Comparison of ENCODE assay signal across 12 cellular contexts in genomic region chr14:85587152-85587697, GRCh38. TPM values are rescaled to one million over a fixed set of nuclear protein-coding genes. Genes with fewer than 3 reads are reported as not detected.
A peak's percentile ranks its signal among the peaks of the same experiment; 100 is the strongest.
DNase-seq lines count a peak whose midpoint lies in the region; ATAC-seq, FAIRE-seq and TF ChIP-seq lines count a peak whose summit lies in the region.
"Had no signal": no experiment of that assay in that cellular context is flagged by ENCODE, and none has a peak within 500 bp of the region (broad histone marks: within the 10 kb centered on the region; RNA-seq: fewer than 3 reads in every experiment).

No MANE protein-coding gene starts in this region.

- no peak for TF ChIP-seq RAD21 in A549 (conservative IDR thresholded peaks at IDR 0.05 in 1 of 2, IDR thresholded peaks at IDR 0.05 in 1 of 2)
- TF ChIP-seq RAD21 in Ishikawa (IDR thresholded peaks at IDR 0.05; ENCODE audit: low read depth) = no peak

- H3K36me3 ChIP-seq in keratinocyte (ENCODE audit: control insufficient read depth in 2 of 2, extremely low read depth in 1 of 2, insufficient read depth in 2 of 2, low read length in 2 of 2) = peaks cover 3 to 10% of the 10 kb centered on the region in 2 experiments
- H3K36me3 ChIP-seq: right lobe of liver had no signal

- H3K79me2 ChIP-seq in keratinocyte (ENCODE audit: control insufficient read depth, insufficient read depth, low read length) = peaks cover 15% of the 10 kb centered on the region

- 74% methylated on average over 6 of the region's 6 CpGs for WGBS in A549 (ENCODE audit: missing lambda C conversion rate)

- no peak for TF ChIP-seq EP300 in A549 (IDR thresholded peaks at IDR 0.05)
- TF ChIP-seq EP300 in Ishikawa (IDR thresholded peaks at IDR 0.05; ENCODE audit: borderline replicate concordance) = no peak; the same call in 1 of the 2 replicates

- no peaks in the 10 kb centered on the region for H4K20me1 ChIP-seq in keratinocyte (ENCODE audit: control insufficient read depth, extremely low read depth, insufficient read depth, low read length)

- H3K4me3 ChIP-seq in A549 = no peak overlapping the region
- H3K4me3 ChIP-seq in keratinocyte (ENCODE audit: control insufficient read depth in 2 of 3, extremely low read depth in 1 of 3, insufficient read depth in 2 of 3, low read depth in 1 of 3, low read length in 3 of 3) = no peak overlapping the region
- H3K4me3 ChIP-seq: right lobe of liver had no signal

- peaks cover 4% of the 10 kb centered on the region in 2 donors for H3K4me1 Mint-ChIP-seq in natural killer cell treated with Interleukin-12 subunit alpha and Interleukin-12 subunit beta and Interleukin-15 and Interleukin-18, amount 100 ng/mL, for 72 hours (ENCODE audit: low read depth in 2 of 2)
- H3K4me1 Mint-ChIP-seq: activated B cell treated with CpG ODN at 0.5 μM for 24 hours; CD4-positive, CD25-positive, alpha-beta regulatory T cell had no signal

- TF ChIP-seq CTCF in A549 (IDR thresholded peaks at IDR 0.05) = no peak
- TF ChIP-seq CTCF in keratinocyte (optimal IDR thresholded peaks at IDR 0.05 in 1 of 3, IDR thresholded peaks at IDR 0.05 in 1 of 3, conservative IDR thresholded peaks at IDR 0.05 in 1 of 3; ENCODE audit: extremely low read depth in 1 of 3, insufficient read depth in 2 of 3, low read length in 3 of 3) = no peak

- FAIRE-seq in A549 (lab: Jason Lieb, UNC) (no peak), keratinocyte (lab: Jason Lieb, UNC) (peak; percentile 49)

- POLR2A ChIA-PET in A549 (lab: Yijun Ruan, JAX) = interaction anchor here (0.8 kb wide), 1 partner anchor 14 kb away, joined by 5 read pairs; no protein-coding TSS in a partner anchor

- no peaks in the 10 kb centered on the region for H3K27me3 ChIP-seq in keratinocyte (ENCODE audit: control insufficient read depth, extremely low read depth, insufficient read depth, low read length)
- H3K27me3 ChIP-seq: right lobe of liver had no signal

- no peaks in the 10 kb centered on the region for H3K9me3 Mint-ChIP-seq in natural killer cell treated with Interleukin-12 subunit alpha and Interleukin-12 subunit beta and Interleukin-15 and Interleukin-18, amount 100 ng/mL, for 72 hours

- no peak overlapping the region for H3K9ac ChIP-seq in keratinocyte (ENCODE audit: control insufficient read depth, extremely low read depth, insufficient read depth, low read length)

- H3K4me1 ChIP-seq in A549 (0 out of 3 replicates have a peak, but pooled peaks cover 5% of the 10 kb centered on the region), keratinocyte (ENCODE audit: control insufficient read depth, extremely low read depth, insufficient read depth, low read length) (peaks cover 6% of the 10 kb centered on the region)
- H3K4me1 ChIP-seq: right lobe of liver had no signal

- no peak overlapping the region for H3K4me3 Mint-ChIP-seq in natural killer cell treated with Interleukin-12 subunit alpha and Interleukin-12 subunit beta and Interleukin-15 and Interleukin-18, amount 100 ng/mL, for 72 hours
- H3K4me3 Mint-ChIP-seq: activated B cell treated with CpG ODN at 0.5 μM for 24 hours; CD4-positive, CD25-positive, alpha-beta regulatory T cell; stimulated activated naive CD8-positive, alpha-beta T cell treated with anti-CD3 and anti-CD28 coated beads, Interleukin-15, Interleukin-2, amounts not matched to agents 100 ng/mL and 50 ng/mL, for 24 hours had no signal

- CTCF ChIA-PET in A549 (lab: Yijun Ruan, JAX) = interaction anchor here (0.6 to 1.8 kb wide), 5 partner anchors 10 to 390 kb away, joined by 3 to 12 read pairs (median 4); no protein-coding TSS in a partner anchor

- H3K9me1 ChIP-seq in keratinocyte (ENCODE audit: control insufficient read depth, extremely low read depth, insufficient read depth, low read length) = no peaks in the 10 kb centered on the region

- no peak overlapping the region for H2AFZ ChIP-seq in keratinocyte (ENCODE audit: control insufficient read depth, low read length)

- peaks cover 0 to 3% of the 10 kb centered on the region in 2 donors for H3K27me3 Mint-ChIP-seq in natural killer cell treated with Interleukin-12 subunit alpha and Interleukin-12 subunit beta and Interleukin-15 and Interleukin-18, amount 100 ng/mL, for 72 hours
- H3K27me3 Mint-ChIP-seq: activated B cell treated with CpG ODN at 0.5 μM for 24 hours; CD4-positive, CD25-positive, alpha-beta regulatory T cell had no signal

- H3K9me3 ChIP-seq in A549 (no peaks in the 10 kb centered on the region; the same call in 2 of the 3 replicates), keratinocyte (ENCODE audit: control insufficient read depth, low read depth, low read length) (peaks cover 3% of the 10 kb centered on the region)
- H3K9me3 ChIP-seq: right lobe of liver had no signal

- H3K27ac Mint-ChIP-seq in natural killer cell treated with Interleukin-12 subunit alpha and Interleukin-12 subunit beta and Interleukin-15 and Interleukin-18, amount 100 ng/mL, for 72 hours = no peak overlapping the region
- H3K27ac Mint-ChIP-seq: activated B cell treated with CpG ODN at 0.5 μM for 24 hours; CD4-positive, CD25-positive, alpha-beta regulatory T cell; stimulated activated naive CD8-positive, alpha-beta T cell treated with anti-CD3 and anti-CD28 coated beads, Interleukin-15, Interleukin-2, amounts not matched to agents 100 ng/mL and 50 ng/mL, for 24 hours had no signal

- peak overlapping the region in 1 of 2 experiments; percentile 59; a peak in 3 of 6 replicates for H3K27ac ChIP-seq in A549
- H3K27ac ChIP-seq in keratinocyte (ENCODE audit: control insufficient read depth, insufficient read depth, low read length) = no peak overlapping the region
- H3K27ac ChIP-seq: right lobe of liver had no signal

- H3K4me2 ChIP-seq in A549 (no peak overlapping the region), keratinocyte (ENCODE audit: control insufficient read depth, extremely low read depth, insufficient read depth, low read depth, low read length) (no peak overlapping the region)

- DNase-seq in A549 (ENCODE audit: low read depth in 1 of 2, low spot score in 1 of 2) = peak in 1 of 2 experiments; percentile 46
- DNase-seq in keratinocyte (ENCODE audit: low read depth, low spot score) = no peak
- no peak for DNase-seq in natural killer cell treated with Interleukin-12 subunit alpha and Interleukin-12 subunit beta and Interleukin-15 and Interleukin-18, amount 100 ng/mL, for 72 hours (ENCODE audit: low spot score)
- DNase-seq in D341Med (ENCODE audit: low spot score) = no peak
- DNase-seq: activated B cell treated with CpG ODN at 0.5 μM for 24 hours; CD4-positive, CD25-positive, alpha-beta regulatory T cell; right lobe of liver had no signal

- no peaks in the 10 kb centered on the region for H3K36me3 Mint-ChIP-seq in natural killer cell treated with Interleukin-12 subunit alpha and Interleukin-12 subunit beta and Interleukin-15 and Interleukin-18, amount 100 ng/mL, for 72 hours
- H3K36me3 Mint-ChIP-seq: CD4-positive, CD25-positive, alpha-beta regulatory T cell had no signal

- TF ChIP-seq POLR2A in A549 (IDR thresholded peaks at IDR 0.05; ENCODE audit: low read length) = no peak

- dilution Hi-C loops in keratinocyte (cut with MboI; ENCODE audit: extremely low pct_ligation_motif_present, low sequenced_read_pairs) = no loop called here

- ATAC-seq in A549 (peak in 1 of 2 experiments; percentile 59; a peak in 3 of 6 replicates), SK-N-SH treated with all-trans-retinoic acid at 6 μM for 48 hours (peak; percentile 89), GM21390 (IDR thresholded peaks at IDR 0.05; ENCODE audit: unreplicated experiment) (no peak), HG03280 (IDR thresholded peaks at IDR 0.05; ENCODE audit: unreplicated experiment) (no peak)
- ATAC-seq in natural killer cell treated with Interleukin-12 subunit alpha and Interleukin-12 subunit beta and Interleukin-15 and Interleukin-18, amount 100 ng/mL, for 72 hours = no peak
- ATAC-seq: right lobe of liver had no signal

TF ChIP-seq in A549, 52 proteins besides CTCF, POLR2A, EP300 and RAD21:
- TF ChIP-seq NFE2L2 (conservative IDR thresholded peaks at IDR 0.05; ENCODE audit: low read length) (0 out of 2 replicates have a peak, but pooled peaks have one; percentile 2), NR3C1 (IDR thresholded peaks at IDR 0.05) (no peak), MAFK (IDR thresholded peaks at IDR 0.05; ENCODE audit: partially characterized antibody) (peak; percentile 56)

TF ChIP-seq in Ishikawa, 13 proteins besides CTCF, POLR2A, EP300 and RAD21:
- TF ChIP-seq TCF12 (IDR thresholded peaks at IDR 0.05; ENCODE audit: low read depth) (no peak), NFIC (IDR thresholded peaks at IDR 0.05) (peak; percentile 47)

TF ChIP-seq in SK-N-SH treated with all-trans-retinoic acid at 6 μM for 48 hours, 23 proteins besides CTCF, POLR2A, EP300 and RAD21 (continues in another document):
- TF ChIP-seq TOX (CRISPR knock-in tag; IDR thresholded peaks at IDR 0.05; ENCODE audit: borderline replicate concordance) (peak; percentile 82; the same call in 1 of the 2 replicates), PPARA (CRISPR knock-in tag; IDR thresholded peaks at IDR 0.05; ENCODE audit: borderline replicate concordance) (no peak)

RNA-seq across cellular contexts. Expression of gene FLRT2, which starts 57.3 kb away (rescaled TPM):
- 6.4 and 7.5 TPM in 2 replicates for polyA plus RNA-seq in A549 (2011; rRNA removed)
- polyA plus RNA-seq in A549 (2012; cell fraction: cytosol; rRNA removed) = 2.6 and 4.2 TPM in 2 replicates
- 13.0 and 24.3 TPM in 2 replicates for polyA plus RNA-seq in A549 (2012; cell fraction: nucleus; rRNA removed)
- 6.6 to 7.0 TPM (median 6.8 TPM) in 3 replicates for polyA plus RNA-seq in A549 (2017; fragmentation: RNase III; extraction: RNeasy Plus Mini Kit Qiagen cat#74134 plus additional on column Dnase treatment)
- polyA minus RNA-seq in A549 (2011; rRNA and poly(A)+ RNA removed) = 12.6 and 13.3 TPM in 2 replicates
- polyA plus RNA-seq in keratinocyte = 49.3 to 74.4 TPM (median 69.2 TPM) in 3 replicates
- polyA plus RNA-seq in keratinocyte (2011; ENCODE audit: low read depth) = 55.8 TPM
- 22.2 and 23.3 TPM in 2 replicates for polyA plus RNA-seq in keratinocyte (2011; cell fraction: cytosol; rRNA removed)
- polyA plus RNA-seq in keratinocyte (2011; cell fraction: nucleus; rRNA removed) = 229 and 258 TPM in 2 replicates
- polyA plus RNA-seq in keratinocyte (2012; ENCODE audit: low replicate concordance) = 29.4 and 43.2 TPM in 2 replicates
- 63.4 to 138 TPM (median 138 TPM) in 3 replicates for polyA minus RNA-seq in keratinocyte
- polyA minus RNA-seq in keratinocyte (2011; cell fraction: cytosol; rRNA and poly(A)+ RNA removed) = 50.3 TPM
- 292 and 345 TPM in 2 replicates for polyA minus RNA-seq in keratinocyte (2011; cell fraction: nucleus; rRNA and poly(A)+ RNA removed)
- 1 to 10 TPM in 1 of 2 donors, under 1 TPM in 1; 0.25 to 1.5 TPM for total RNA-seq in natural killer cell treated with Interleukin-12 subunit alpha and Interleukin-12 subunit beta and Interleukin-15 and Interleukin-18, amount 100 ng/mL, for 72 hours
- total RNA-seq: activated B cell treated with CpG ODN at 0.5 μM for 24 hours; CD4-positive, CD25-positive, alpha-beta regulatory T cell had no signal
- polyA plus RNA-seq: CD4-positive, CD25-positive, alpha-beta regulatory T cell had no signal
